ENCODE assay signal across 1 cellular context in the genomic region with DNA sequence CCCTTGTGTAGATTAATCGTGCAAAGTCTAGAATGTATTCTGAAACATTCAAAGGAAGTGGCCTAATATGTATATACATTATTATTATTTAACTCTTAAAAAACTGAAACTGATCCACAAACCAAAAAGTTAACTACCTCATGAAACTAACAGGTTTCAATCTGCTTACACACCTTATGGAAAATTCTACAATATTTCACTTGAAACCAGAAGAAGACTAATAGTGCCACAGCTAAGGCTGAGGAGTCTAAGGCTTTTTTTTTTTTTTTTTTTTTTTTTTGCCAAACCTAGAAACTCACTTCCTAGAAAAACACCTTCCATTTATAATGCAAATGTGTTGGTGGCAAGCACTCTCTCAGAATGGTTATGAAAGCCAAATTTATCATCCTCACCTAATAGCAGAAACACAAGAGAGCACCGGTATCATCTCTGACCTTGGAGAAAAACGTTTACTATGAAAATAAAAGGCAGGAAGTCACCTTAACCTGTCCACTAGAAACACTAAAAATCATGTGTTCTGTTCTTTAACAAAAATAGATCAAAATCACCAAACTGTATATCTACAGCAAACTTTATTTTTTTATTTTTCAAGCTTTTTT.
TF ChIP-seq lines count a peak whose summit lies in the region.

No MANE protein-coding gene starts in this region.

TF ChIP-seq in H1, 55 proteins besides CTCF, POLR2A, EP300 and RAD21:
- TF ChIP-seq, protein P1, sequence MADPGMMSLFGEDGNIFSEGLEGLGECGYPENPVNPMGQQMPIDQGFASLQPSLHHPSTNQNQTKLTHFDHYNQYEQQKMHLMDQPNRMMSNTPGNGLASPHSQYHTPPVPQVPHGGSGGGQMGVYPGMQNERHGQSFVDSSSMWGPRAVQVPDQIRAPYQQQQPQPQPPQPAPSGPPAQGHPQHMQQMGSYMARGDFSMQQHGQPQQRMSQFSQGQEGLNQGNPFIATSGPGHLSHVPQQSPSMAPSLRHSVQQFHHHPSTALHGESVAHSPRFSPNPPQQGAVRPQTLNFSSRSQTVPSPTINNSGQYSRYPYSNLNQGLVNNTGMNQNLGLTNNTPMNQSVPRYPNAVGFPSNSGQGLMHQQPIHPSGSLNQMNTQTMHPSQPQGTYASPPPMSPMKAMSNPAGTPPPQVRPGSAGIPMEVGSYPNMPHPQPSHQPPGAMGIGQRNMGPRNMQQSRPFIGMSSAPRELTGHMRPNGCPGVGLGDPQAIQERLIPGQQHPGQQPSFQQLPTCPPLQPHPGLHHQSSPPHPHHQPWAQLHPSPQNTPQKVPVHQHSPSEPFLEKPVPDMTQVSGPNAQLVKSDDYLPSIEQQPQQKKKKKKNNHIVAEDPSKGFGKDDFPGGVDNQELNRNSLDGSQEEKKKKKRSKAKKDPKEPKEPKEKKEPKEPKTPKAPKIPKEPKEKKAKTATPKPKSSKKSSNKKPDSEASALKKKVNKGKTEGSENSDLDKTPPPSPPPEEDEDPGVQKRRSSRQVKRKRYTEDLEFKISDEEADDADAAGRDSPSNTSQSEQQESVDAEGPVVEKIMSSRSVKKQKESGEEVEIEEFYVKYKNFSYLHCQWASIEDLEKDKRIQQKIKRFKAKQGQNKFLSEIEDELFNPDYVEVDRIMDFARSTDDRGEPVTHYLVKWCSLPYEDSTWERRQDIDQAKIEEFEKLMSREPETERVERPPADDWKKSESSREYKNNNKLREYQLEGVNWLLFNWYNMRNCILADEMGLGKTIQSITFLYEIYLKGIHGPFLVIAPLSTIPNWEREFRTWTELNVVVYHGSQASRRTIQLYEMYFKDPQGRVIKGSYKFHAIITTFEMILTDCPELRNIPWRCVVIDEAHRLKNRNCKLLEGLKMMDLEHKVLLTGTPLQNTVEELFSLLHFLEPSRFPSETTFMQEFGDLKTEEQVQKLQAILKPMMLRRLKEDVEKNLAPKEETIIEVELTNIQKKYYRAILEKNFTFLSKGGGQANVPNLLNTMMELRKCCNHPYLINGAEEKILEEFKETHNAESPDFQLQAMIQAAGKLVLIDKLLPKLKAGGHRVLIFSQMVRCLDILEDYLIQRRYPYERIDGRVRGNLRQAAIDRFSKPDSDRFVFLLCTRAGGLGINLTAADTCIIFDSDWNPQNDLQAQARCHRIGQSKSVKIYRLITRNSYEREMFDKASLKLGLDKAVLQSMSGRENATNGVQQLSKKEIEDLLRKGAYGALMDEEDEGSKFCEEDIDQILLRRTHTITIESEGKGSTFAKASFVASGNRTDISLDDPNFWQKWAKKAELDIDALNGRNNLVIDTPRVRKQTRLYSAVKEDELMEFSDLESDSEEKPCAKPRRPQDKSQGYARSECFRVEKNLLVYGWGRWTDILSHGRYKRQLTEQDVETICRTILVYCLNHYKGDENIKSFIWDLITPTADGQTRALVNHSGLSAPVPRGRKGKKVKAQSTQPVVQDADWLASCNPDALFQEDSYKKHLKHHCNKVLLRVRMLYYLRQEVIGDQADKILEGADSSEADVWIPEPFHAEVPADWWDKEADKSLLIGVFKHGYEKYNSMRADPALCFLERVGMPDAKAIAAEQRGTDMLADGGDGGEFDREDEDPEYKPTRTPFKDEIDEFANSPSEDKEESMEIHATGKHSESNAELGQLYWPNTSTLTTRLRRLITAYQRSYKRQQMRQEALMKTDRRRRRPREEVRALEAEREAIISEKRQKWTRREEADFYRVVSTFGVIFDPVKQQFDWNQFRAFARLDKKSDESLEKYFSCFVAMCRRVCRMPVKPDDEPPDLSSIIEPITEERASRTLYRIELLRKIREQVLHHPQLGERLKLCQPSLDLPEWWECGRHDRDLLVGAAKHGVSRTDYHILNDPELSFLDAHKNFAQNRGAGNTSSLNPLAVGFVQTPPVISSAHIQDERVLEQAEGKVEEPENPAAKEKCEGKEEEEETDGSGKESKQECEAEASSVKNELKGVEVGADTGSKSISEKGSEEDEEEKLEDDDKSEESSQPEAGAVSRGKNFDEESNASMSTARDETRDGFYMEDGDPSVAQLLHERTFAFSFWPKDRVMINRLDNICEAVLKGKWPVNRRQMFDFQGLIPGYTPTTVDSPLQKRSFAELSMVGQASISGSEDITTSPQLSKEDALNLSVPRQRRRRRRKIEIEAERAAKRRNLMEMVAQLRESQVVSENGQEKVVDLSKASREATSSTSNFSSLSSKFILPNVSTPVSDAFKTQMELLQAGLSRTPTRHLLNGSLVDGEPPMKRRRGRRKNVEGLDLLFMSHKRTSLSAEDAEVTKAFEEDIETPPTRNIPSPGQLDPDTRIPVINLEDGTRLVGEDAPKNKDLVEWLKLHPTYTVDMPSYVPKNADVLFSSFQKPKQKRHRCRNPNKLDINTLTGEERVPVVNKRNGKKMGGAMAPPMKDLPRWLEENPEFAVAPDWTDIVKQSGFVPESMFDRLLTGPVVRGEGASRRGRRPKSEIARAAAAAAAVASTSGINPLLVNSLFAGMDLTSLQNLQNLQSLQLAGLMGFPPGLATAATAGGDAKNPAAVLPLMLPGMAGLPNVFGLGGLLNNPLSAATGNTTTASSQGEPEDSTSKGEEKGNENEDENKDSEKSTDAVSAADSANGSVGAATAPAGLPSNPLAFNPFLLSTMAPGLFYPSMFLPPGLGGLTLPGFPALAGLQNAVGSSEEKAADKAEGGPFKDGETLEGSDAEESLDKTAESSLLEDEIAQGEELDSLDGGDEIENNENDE (IDR thresholded peaks at IDR 0.05; ENCODE audit: insufficient replicate concordance, low read length), result no peak
- TF ChIP-seq SIN3A (conservative IDR thresholded peaks at IDR 0.05 in 1 of 2, IDR thresholded peaks at IDR 0.05 in 1 of 2; ENCODE audit: low read depth in 1 of 2, low read length in 2 of 2) (no peak), RBBP5 (IDR thresholded peaks at IDR 0.05; ENCODE audit: borderline replicate concordance, low read depth, low read length) (no peak), BCL11A (IDR thresholded peaks at IDR 0.05; ENCODE audit: low read depth in 2 of 2, low read length in 2 of 2) (no peak), CBX8 (IDR thresholded peaks at IDR 0.05; ENCODE audit: borderline replicate concordance, low read depth, low read length) (no peak), HDAC6 (IDR thresholded peaks at IDR 0.05; ENCODE audit: low read depth, low read length) (no peak)
